Comparison of ENCODE assay signal across 8 cellular contexts in the genomic region with DNA sequence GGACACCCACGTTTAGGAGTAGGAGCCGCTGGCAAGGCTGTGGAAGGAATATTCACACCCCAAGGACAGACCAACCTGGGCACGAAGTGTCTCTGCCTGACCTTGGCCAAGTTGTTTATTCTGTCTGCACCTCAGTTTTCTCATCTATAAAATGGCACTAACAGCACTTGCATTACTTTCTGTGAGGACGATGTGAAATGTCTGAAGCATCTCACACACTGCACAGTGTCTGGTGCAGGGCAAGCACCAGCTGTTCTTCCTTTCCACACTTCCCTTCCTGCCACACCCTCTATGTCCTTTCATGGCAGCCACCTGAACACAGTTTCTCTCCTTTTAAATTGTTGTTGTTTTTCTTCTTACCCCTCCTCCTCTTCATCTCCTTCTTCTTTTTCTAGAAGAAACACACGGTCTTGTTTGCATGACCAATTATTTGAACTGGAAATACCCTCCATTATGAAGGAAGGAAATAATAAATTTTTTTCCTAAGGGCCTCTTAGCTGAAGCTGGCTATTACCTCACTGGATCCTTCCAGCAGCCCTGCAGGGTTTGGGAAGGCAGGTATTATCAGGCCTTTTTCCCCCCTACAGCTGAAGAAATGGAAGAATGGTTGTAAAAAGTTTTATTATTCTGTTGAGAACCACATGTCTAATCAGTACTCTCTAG. TPM values are rescaled to one million over a fixed set of nuclear protein-coding genes. Genes with fewer than 3 reads are reported as not detected.
DNase-seq lines count a peak whose midpoint lies in the region; ATAC-seq and TF ChIP-seq lines count a peak whose summit lies in the region.

No MANE protein-coding gene starts in this region.

- ATAC-seq in HG03066 (IDR thresholded peaks at IDR 0.05; ENCODE audit: low read depth, unreplicated experiment) (peak; percentile 25), HG03571 (IDR thresholded peaks at IDR 0.05; ENCODE audit: unreplicated experiment) (no peak)

- H3K4me3 Mint-ChIP-seq in activated CD4-positive, alpha-beta memory T cell treated with anti-CD3 and anti-CD28 coated beads for 36 hours: peak overlapping the region; percentile 66
- peak overlapping the region; percentile 11 for H3K4me3 Mint-ChIP-seq in mesothelial cell of epicardium

- intact Hi-C loops in activated CD4-positive, alpha-beta memory T cell treated with anti-CD3 and anti-CD28 coated beads for 36 hours (cut with micrococcal nuclease): loop anchor here (2.0 kb wide), 4 partner anchors 34 to 134 kb away; a partner anchor contains a TSS

- TF ChIP-seq CTCF in mesothelial cell of epicardium (IDR thresholded peaks at IDR 0.05; ENCODE audit: unreplicated experiment): no peak

- POLR2A ChIA-PET in activated CD4-positive, alpha-beta memory T cell treated with anti-CD3 and anti-CD28 coated beads for 36 hours (lab: Charles Lee): interaction anchor here (0.7 to 2.2 kb wide), 8 partner anchors 10 to 117 kb away, joined by 3 to 22 read pairs (median 3); a partner anchor contains a TSS

- H3K27ac Mint-ChIP-seq in activated CD4-positive, alpha-beta memory T cell treated with anti-CD3 and anti-CD28 coated beads for 36 hours: peak overlapping the region; percentile 94
- H3K27ac Mint-ChIP-seq in mesothelial cell of epicardium: peak overlapping the region; percentile 98

- H3K36me3 Mint-ChIP-seq in activated CD4-positive, alpha-beta memory T cell treated with anti-CD3 and anti-CD28 coated beads for 36 hours: no peaks in the 10 kb centered on the region
- H3K36me3 Mint-ChIP-seq in mesothelial cell of epicardium: no peaks in the 10 kb centered on the region

- DNase-seq in NCI-H748 (lab: John Stamatoyannopoulos, UW; ENCODE audit: unreplicated experiment) (peak; percentile 13), NCI-H748 treated with DMSO at 0.1 percent for 48 hours (lab: John Stamatoyannopoulos, UW) (no peak), mesothelial cell of epicardium (ENCODE audit: low spot score in 2 of 2, unreplicated experiment in 2 of 2) (no peak), NOMO-1 treated with DMSO at 0.1 percent for 48 hours (lab: John Stamatoyannopoulos, UW; ENCODE audit: unreplicated experiment) (no peak), foreskin melanocyte (no peak)
- DNase-seq in activated CD4-positive, alpha-beta memory T cell treated with anti-CD3 and anti-CD28 coated beads for 36 hours: no peak

- H3K4me1 Mint-ChIP-seq in activated CD4-positive, alpha-beta memory T cell treated with anti-CD3 and anti-CD28 coated beads for 36 hours (ENCODE audit: low read depth): peaks cover 61% of the 10 kb centered on the region
- peaks cover 54% of the 10 kb centered on the region for H3K4me1 Mint-ChIP-seq in mesothelial cell of epicardium

- no peaks in the 10 kb centered on the region for H3K27me3 Mint-ChIP-seq in activated CD4-positive, alpha-beta memory T cell treated with anti-CD3 and anti-CD28 coated beads for 36 hours
- H3K27me3 Mint-ChIP-seq in mesothelial cell of epicardium (ENCODE audit: low read depth): no peaks in the 10 kb centered on the region

- CTCF ChIA-PET in activated CD4-positive, alpha-beta memory T cell treated with anti-CD3 and anti-CD28 coated beads for 36 hours (lab: Charles Lee): interaction anchor here (0.6 to 9.5 kb wide), 11 partner anchors 10 to 142 kb away, joined by 3 to 91 read pairs (median 5); a partner anchor contains a TSS

- H3K9me3 Mint-ChIP-seq in activated CD4-positive, alpha-beta memory T cell treated with anti-CD3 and anti-CD28 coated beads for 36 hours: no peaks in the 10 kb centered on the region
- no peaks in the 10 kb centered on the region for H3K9me3 Mint-ChIP-seq in mesothelial cell of epicardium

RNA-seq across cellular contexts. Expression of a gene that starts 42.9 kb away (rescaled TPM):
- 10 to 100 TPM; 14.9 to 16.3 TPM for total RNA-seq in activated CD4-positive, alpha-beta memory T cell treated with anti-CD3 and anti-CD28 coated beads for 36 hours
- total RNA-seq in mesothelial cell of epicardium: 4.5 to 5.5 TPM (median 4.8 TPM) in 3 replicates

RNA-seq across cellular contexts. Expression of a gene that starts 51.9 kb away (rescaled TPM):
- 100 to 1,000 TPM; 100 to 101 TPM for total RNA-seq in activated CD4-positive, alpha-beta memory T cell treated with anti-CD3 and anti-CD28 coated beads for 36 hours
- 210 to 218 TPM (median 216 TPM) in 3 replicates for total RNA-seq in mesothelial cell of epicardium
